1 cellular context compared by ENCODE assay signal in the genomic region with DNA sequence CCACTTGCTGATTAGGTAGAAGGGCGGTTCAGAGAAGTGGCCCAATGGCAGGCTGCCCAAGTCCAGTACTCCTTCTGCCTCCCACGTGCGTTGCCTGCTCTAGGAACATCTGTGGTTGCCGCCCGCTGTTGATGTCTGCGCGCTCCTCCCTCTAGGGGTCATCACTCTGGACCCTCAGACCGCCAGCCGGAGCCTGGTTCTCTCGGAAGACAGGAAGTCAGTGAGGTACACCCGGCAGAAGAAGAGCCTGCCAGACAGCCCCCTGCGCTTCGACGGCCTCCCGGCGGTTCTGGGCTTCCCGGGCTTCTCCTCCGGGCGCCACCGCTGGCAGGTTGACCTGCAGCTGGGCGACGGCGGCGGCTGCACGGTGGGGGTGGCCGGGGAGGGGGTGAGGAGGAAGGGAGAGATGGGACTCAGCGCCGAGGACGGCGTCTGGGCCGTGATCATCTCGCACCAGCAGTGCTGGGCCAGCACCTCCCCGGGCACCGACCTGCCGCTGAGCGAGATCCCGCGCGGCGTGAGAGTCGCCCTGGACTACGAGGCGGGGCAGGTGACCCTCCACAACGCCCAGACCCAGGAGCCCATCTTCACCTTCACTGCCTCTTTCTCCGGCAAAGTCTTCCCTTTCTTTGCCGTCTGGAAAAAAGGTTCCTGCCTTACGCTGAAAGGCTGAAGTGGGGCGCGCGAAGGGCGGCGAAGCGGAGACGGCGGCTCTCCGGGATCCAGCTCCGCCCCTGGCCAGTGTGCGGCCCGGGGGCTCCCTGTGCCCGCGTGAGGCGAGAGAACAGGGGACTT.
TF ChIP-seq lines count a peak whose summit lies in the region.

No MANE protein-coding gene starts in this region.

TF ChIP-seq in SK-N-SH, 30 proteins besides CTCF, POLR2A, EP300 and RAD21 (continued from another document):
- TF ChIP-seq, protein P1, sequence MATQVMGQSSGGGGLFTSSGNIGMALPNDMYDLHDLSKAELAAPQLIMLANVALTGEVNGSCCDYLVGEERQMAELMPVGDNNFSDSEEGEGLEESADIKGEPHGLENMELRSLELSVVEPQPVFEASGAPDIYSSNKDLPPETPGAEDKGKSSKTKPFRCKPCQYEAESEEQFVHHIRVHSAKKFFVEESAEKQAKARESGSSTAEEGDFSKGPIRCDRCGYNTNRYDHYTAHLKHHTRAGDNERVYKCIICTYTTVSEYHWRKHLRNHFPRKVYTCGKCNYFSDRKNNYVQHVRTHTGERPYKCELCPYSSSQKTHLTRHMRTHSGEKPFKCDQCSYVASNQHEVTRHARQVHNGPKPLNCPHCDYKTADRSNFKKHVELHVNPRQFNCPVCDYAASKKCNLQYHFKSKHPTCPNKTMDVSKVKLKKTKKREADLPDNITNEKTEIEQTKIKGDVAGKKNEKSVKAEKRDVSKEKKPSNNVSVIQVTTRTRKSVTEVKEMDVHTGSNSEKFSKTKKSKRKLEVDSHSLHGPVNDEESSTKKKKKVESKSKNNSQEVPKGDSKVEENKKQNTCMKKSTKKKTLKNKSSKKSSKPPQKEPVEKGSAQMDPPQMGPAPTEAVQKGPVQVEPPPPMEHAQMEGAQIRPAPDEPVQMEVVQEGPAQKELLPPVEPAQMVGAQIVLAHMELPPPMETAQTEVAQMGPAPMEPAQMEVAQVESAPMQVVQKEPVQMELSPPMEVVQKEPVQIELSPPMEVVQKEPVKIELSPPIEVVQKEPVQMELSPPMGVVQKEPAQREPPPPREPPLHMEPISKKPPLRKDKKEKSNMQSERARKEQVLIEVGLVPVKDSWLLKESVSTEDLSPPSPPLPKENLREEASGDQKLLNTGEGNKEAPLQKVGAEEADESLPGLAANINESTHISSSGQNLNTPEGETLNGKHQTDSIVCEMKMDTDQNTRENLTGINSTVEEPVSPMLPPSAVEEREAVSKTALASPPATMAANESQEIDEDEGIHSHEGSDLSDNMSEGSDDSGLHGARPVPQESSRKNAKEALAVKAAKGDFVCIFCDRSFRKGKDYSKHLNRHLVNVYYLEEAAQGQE (IDR thresholded peaks at IDR 0.05; ENCODE audit: low read depth, low read length) = no peak
TF ChIP-seq in SK-N-SH: peak in this region for 0.
